ENCODE assay signal across 21 cellular contexts in the genomic region with DNA sequence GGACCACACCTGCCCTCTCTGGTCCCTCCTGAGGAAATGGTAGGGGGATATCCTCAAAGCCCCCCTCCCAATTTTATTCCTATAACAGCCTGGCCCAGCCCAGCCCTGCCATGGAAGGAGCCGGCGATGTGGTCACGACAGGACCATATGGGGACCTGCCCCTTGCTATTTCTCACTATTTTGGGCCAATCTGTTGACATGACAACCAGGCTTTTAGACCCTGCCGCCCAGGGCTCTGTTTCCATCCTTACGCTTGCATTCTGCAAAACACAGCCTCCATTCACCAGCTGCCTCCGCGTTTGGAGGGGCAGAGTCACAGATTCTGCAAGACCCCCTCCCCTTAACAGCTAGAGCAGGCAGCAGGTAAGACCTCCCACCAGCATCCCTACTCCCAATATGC.
DNase-seq lines count a peak whose midpoint lies in the region; ATAC-seq, FAIRE-seq and TF ChIP-seq lines count a peak whose summit lies in the region.
"Had no signal": no experiment of that assay in that cellular context is flagged by ENCODE, and none has a peak within 500 bp of the region (broad histone marks: within the 10 kb centered on the region; RNA-seq: fewer than 3 reads in every experiment).

No MANE protein-coding gene starts in this region.

- no peak overlapping the region for H2BK120ac ChIP-seq in neuronal stem cell (ENCODE audit: low read depth, low read length)

- H3K4me2 ChIP-seq in neuronal stem cell (ENCODE audit: insufficient read depth, low read length, poor library complexity, severe bottlenecking): no peak overlapping the region
- H3K4me2 ChIP-seq: BLaER1 had no signal

- no peak overlapping the region for H4K91ac ChIP-seq in neuronal stem cell (ENCODE audit: low read depth, low read length, poor library complexity)

- DNase-seq in G401 (ENCODE audit: low spot score): peak; percentile 62
- peak; percentile 0 for DNase-seq in WERI-Rb-1
- no peak for DNase-seq in neuronal stem cell (ENCODE audit: low spot score)
- no peak for DNase-seq in NCI-H446 treated with DMSO at 0.1 percent for 48 hours (lab: John Stamatoyannopoulos, UW)
- no peak for DNase-seq in HTR-8/SVneo (ENCODE audit: insufficient read length, low spot score)
- DNase-seq in HPDE6-E6E7 (ENCODE audit: extremely low spot score): no peak
- DNase-seq: 8988T; CD4-positive, alpha-beta memory T cell; DMS53; DND-41; EL; GM23248 had no signal

- H3K9me3 ChIP-seq in WERI-Rb-1 (ENCODE audit: severe bottlenecking): no peaks in the 10 kb centered on the region
- no peaks in the 10 kb centered on the region for H3K9me3 ChIP-seq in neuronal stem cell (replicated peaks in 1 of 2; ENCODE audit: control insufficient read depth in 2 of 2, insufficient read depth in 1 of 2, low read depth in 1 of 2, low read length in 2 of 2)
- H3K9me3 ChIP-seq: BLaER1, HAP-1 had no signal

- H3K9ac ChIP-seq in neuronal stem cell (ENCODE audit: low read depth, low read length, poor library complexity): no peak overlapping the region
- H3K9ac ChIP-seq: BLaER1, GM23248 had no signal

- H3K14ac ChIP-seq in neuronal stem cell (ENCODE audit: low read length): no peak overlapping the region

- in situ Hi-C loops in G401 (cut with HindIII; ENCODE audit: low sequenced_read_pairs): no loop called here

- no peak overlapping the region for H2BK15ac ChIP-seq in neuronal stem cell (ENCODE audit: low read length)

- H4K8ac ChIP-seq in neuronal stem cell (ENCODE audit: low read depth, low read length): no peak overlapping the region

- TF ChIP-seq CTCF in WERI-Rb-1 (IDR thresholded peaks at IDR 0.05; ENCODE audit: low read depth, low read length): no peak

- no peak overlapping the region for H3K4ac ChIP-seq in neuronal stem cell (ENCODE audit: low read length)

- peaks cover 0 to 11% of the 10 kb centered on the region in 2 donors for H3K4me1 ChIP-seq in neuronal stem cell (ENCODE audit: control insufficient read depth in 2 of 2, insufficient read depth in 1 of 2, low read depth in 1 of 2, low read length in 2 of 2)
- H3K4me1 ChIP-seq: BLaER1, HAP-1 had no signal

- no peak for FAIRE-seq in HTR-8/SVneo (lab: Jason Lieb, UNC)
- FAIRE-seq: G401.6, GM12891, GM19239, HepG2 had no signal

- ATAC-seq in HG03139 (IDR thresholded peaks at IDR 0.05; ENCODE audit: unreplicated experiment): no peak
- ATAC-seq: HepG2 had no signal

- H3K18ac ChIP-seq in neuronal stem cell (ENCODE audit: low read length): no peak overlapping the region

- no CpG with 5 or more reads among the region's 7 CpGs for WGBS in neuronal stem cell (ENCODE audit: extremely low coverage in 2 of 2, insufficient read length in 2 of 2, insufficient replicate concordance in 1 of 2), 2 donors

- no peak overlapping the region for H3K27ac ChIP-seq in WERI-Rb-1
- H3K27ac ChIP-seq in cingulate gyrus (ENCODE audit: low read depth, low read length): peak overlapping the region; percentile 75
- no peak overlapping the region for H3K27ac ChIP-seq in neuronal stem cell (replicated peaks; ENCODE audit: low read length)
- H3K27ac ChIP-seq: BLaER1, GM23248, HL-60 had no signal

- H2AK5ac ChIP-seq in neuronal stem cell (ENCODE audit: low read depth, low read length): peak overlapping the region; percentile 30

- no peak overlapping the region for H3K23ac ChIP-seq in neuronal stem cell (ENCODE audit: low read depth, low read length, poor library complexity)

- H2BK5ac ChIP-seq in neuronal stem cell (ENCODE audit: low read length): no peak overlapping the region

- H3K27me3 ChIP-seq in WERI-Rb-1 (ENCODE audit: insufficient read depth, low read depth, severe bottlenecking): no peaks in the 10 kb centered on the region
- no peaks in the 10 kb centered on the region for H3K27me3 ChIP-seq in neuronal stem cell (ENCODE audit: control insufficient read depth in 3 of 3, insufficient read depth in 3 of 3, low read depth in 1 of 3, low read length in 3 of 3)
- H3K27me3 ChIP-seq: BLaER1 had no signal

- H2AFZ ChIP-seq in neuronal stem cell (ENCODE audit: low read length): no peak overlapping the region
- H2AFZ ChIP-seq: GM23248 had no signal

- no peak overlapping the region for H2BK12ac ChIP-seq in neuronal stem cell (ENCODE audit: low read length)

- H3K79me1 ChIP-seq in neuronal stem cell (ENCODE audit: low read depth, low read length): no peaks in the 10 kb centered on the region

- H3K36me3 ChIP-seq in WERI-Rb-1 (no peaks in the 10 kb centered on the region), neuronal stem cell (replicated peaks in 1 of 2; ENCODE audit: control insufficient read depth in 2 of 2, insufficient read depth in 2 of 2, low read length in 2 of 2) (no peaks in the 10 kb centered on the region)
- H3K36me3 ChIP-seq: BLaER1, HAP-1 had no signal

- no peak overlapping the region for H3K4me3 ChIP-seq in WERI-Rb-1 (ENCODE audit: low read depth, low read length)
- no peak overlapping the region for H3K4me3 ChIP-seq in neuronal stem cell (ENCODE audit: low read length in 2 of 2)
- H3K4me3 ChIP-seq: BLaER1, GM23248, HAP-1 had no signal

Comparison
In these comparisons a context has a peak if more than half of its experiments do, and no peak if none do; other contexts are left out.
1. DNase-seq: peak in G401 (single experiment) and WERI-Rb-1 (single experiment); none in neuronal stem cell (single experiment), NCI-H446 treated with DMSO at 0.1 percent for 48 hours (single experiment), HTR-8/SVneo (single experiment) and HPDE6-E6E7 (single experiment).